9 cellular contexts compared by ENCODE assay signal in genomic region chr20:1440024-1440423, GRCh38. TPM values are rescaled to one million over a fixed set of nuclear protein-coding genes. Genes with fewer than 3 reads are reported as not detected.
DNase-seq lines count a peak whose midpoint lies in the region; TF ChIP-seq lines count a peak whose summit lies in the region.
"Had no signal": no experiment of that assay in that cellular context is flagged by ENCODE, and none has a peak within 500 bp of the region (broad histone marks: within the 10 kb centered on the region; RNA-seq: fewer than 3 reads in every experiment).

No MANE protein-coding gene starts in this region.

- no peak overlapping the region for H3K27ac ChIP-seq in 22Rv1
- no peak overlapping the region for H3K27ac ChIP-seq in OCI-LY1 (ENCODE audit: low read depth, low read length, poor library complexity, severe bottlenecking)

- H3K4me3 Mint-ChIP-seq in glutamatergic neuron (ENCODE audit: unreplicated experiment): no peak overlapping the region
- H3K4me3 Mint-ChIP-seq: activated naive CD8-positive, alpha-beta T cell had no signal

- H3K36me3 Mint-ChIP-seq in glutamatergic neuron (ENCODE audit: unreplicated experiment): peaks cover 13% of the 10 kb centered on the region

- H3K27me3 Mint-ChIP-seq in glutamatergic neuron (ENCODE audit: unreplicated experiment): peaks cover 3% of the 10 kb centered on the region
- H3K27me3 Mint-ChIP-seq: activated naive CD8-positive, alpha-beta T cell had no signal

- no peak overlapping the region for H3K9ac ChIP-seq in OCI-LY1 (ENCODE audit: low read length)

- H3F3A ChIP-seq in OCI-LY1 (ENCODE audit: insufficient read depth, low read length): no peaks in the 10 kb centered on the region

- H3K9me2 ChIP-seq in OCI-LY1 (ENCODE audit: low read depth, low read length): no peaks in the 10 kb centered on the region

- intact Hi-C loops in posterior cingulate gyrus (cut with DNase I): no loop called here

- DNase-seq in EL (peak; percentile 36), choroid plexus epithelial cell (ENCODE audit: low read depth) (peak; percentile 45), NCI-H2196 (lab: John Stamatoyannopoulos, UW; ENCODE audit: unreplicated experiment) (no peak), LoVo (ENCODE audit: low spot score) (no peak), glutamatergic neuron (no peak), posterior cingulate gyrus (no peak)

- no peak overlapping the region for H3K4me3 ChIP-seq in OCI-LY1 (ENCODE audit: low read depth, low read length, poor library complexity, severe bottlenecking)
- no peak overlapping the region for H3K4me3 ChIP-seq in choroid plexus epithelial cell (ENCODE audit: low read depth, low read length)

- H3K4me2 ChIP-seq in OCI-LY1 (ENCODE audit: low read length): no peak overlapping the region

- H4K20me1 ChIP-seq in OCI-LY1 (ENCODE audit: insufficient read depth, low read length): no peaks in the 10 kb centered on the region

- 0 out of 2 replicates have a peak, but pooled peaks have one; percentile 7 for TF ChIP-seq CTCF in 22Rv1 (IDR thresholded peaks at IDR 0.05)
- TF ChIP-seq CTCF in OCI-LY1 (IDR thresholded peaks at IDR 0.05; ENCODE audit: low read length): peak; percentile 84
- peak; percentile 69 for TF ChIP-seq CTCF in choroid plexus epithelial cell (conservative IDR thresholded peaks at IDR 0.05; ENCODE audit: low read depth, low read length)
- TF ChIP-seq CTCF in glutamatergic neuron (IDR thresholded peaks at IDR 0.05; ENCODE audit: partially characterized antibody, unreplicated experiment): no peak

- no peaks in the 10 kb centered on the region for H3K4me1 Mint-ChIP-seq in glutamatergic neuron (ENCODE audit: low read depth, unreplicated experiment)

- H2AFZ ChIP-seq in OCI-LY1 (ENCODE audit: low read length): no peak overlapping the region

- H3K79me2 ChIP-seq in OCI-LY1 (ENCODE audit: insufficient read depth, low read length): no peaks in the 10 kb centered on the region

- no peaks in the 10 kb centered on the region for H3K27me3 ChIP-seq in OCI-LY1 (ENCODE audit: insufficient read depth, low read length)

- peaks cover 8% of the 10 kb centered on the region for H3K4me1 ChIP-seq in OCI-LY1 (ENCODE audit: insufficient read depth, low read length, severe bottlenecking)

- peaks cover 3% of the 10 kb centered on the region for H3K9me3 Mint-ChIP-seq in glutamatergic neuron (ENCODE audit: unreplicated experiment)

- no peak overlapping the region for H3K27ac Mint-ChIP-seq in glutamatergic neuron (ENCODE audit: unreplicated experiment)
- H3K27ac Mint-ChIP-seq: activated naive CD8-positive, alpha-beta T cell had no signal

- H3K9me3 ChIP-seq in OCI-LY1 (ENCODE audit: low read length): no peaks in the 10 kb centered on the region

- peaks cover 37% of the 10 kb centered on the region for H3K36me3 ChIP-seq in OCI-LY1 (ENCODE audit: insufficient read depth, low read length)

RNA-seq across cellular contexts. Expression of gene NSFL1C, which starts 26.6 kb away (rescaled TPM):
- total RNA-seq in glutamatergic neuron (ENCODE audit: unreplicated experiment): 71.4 TPM

RNA-seq across cellular contexts. Expression of gene FKBP1A, which starts 47.2 kb away (rescaled TPM):
- total RNA-seq in glutamatergic neuron (ENCODE audit: unreplicated experiment): 350 TPM

RNA-seq across cellular contexts. Expression of gene SIRPB2, which starts 51.2 kb away (rescaled TPM):
- not detected for total RNA-seq in glutamatergic neuron (ENCODE audit: unreplicated experiment)

Comparison
In these comparisons a context has a peak if more than half of its experiments do, and no peak if none do; other contexts are left out.
1. DNase-seq: peak in EL (single experiment) and choroid plexus epithelial cell (single experiment); none in NCI-H2196 (single experiment), LoVo (single experiment), glutamatergic neuron (single experiment) and posterior cingulate gyrus (0 of 10).